12 cellular contexts compared by ENCODE assay signal in genomic region chr6:144347933-144348332, GRCh38.
A peak's percentile ranks its signal among the peaks of the same experiment; 100 is the strongest.
DNase-seq lines count a peak whose midpoint lies in the region; ATAC-seq and TF ChIP-seq lines count a peak whose summit lies in the region.
"Had no signal": no experiment of that assay in that cellular context is flagged by ENCODE, and none has a peak within 500 bp of the region (broad histone marks: within the 10 kb centered on the region; RNA-seq: fewer than 3 reads in every experiment).

No MANE protein-coding gene starts in this region.

- H3K27me3 Mint-ChIP-seq in activated CD4-positive, alpha-beta T cell treated with anti-CD3 and anti-CD28 coated beads, Interleukin-2, amount 10 ng/mL, durations not matched to agents 24 days and 14 days: no peaks in the 10 kb centered on the region
- H3K27me3 Mint-ChIP-seq in chondrocyte (ENCODE audit: low read depth): no peaks in the 10 kb centered on the region

- H3K36me3 Mint-ChIP-seq in activated CD4-positive, alpha-beta T cell treated with anti-CD3 and anti-CD28 coated beads, Interleukin-2, amount 10 ng/mL, durations not matched to agents 24 days and 14 days (ENCODE audit: low read depth): peaks cover 12% of the 10 kb centered on the region
- peaks cover 3% of the 10 kb centered on the region for H3K36me3 Mint-ChIP-seq in chondrocyte (ENCODE audit: low read depth)

- no peaks in the 10 kb centered on the region for H3K27me3 ChIP-seq in Loucy (ENCODE audit: insufficient read depth, low read length, poor library complexity, severe bottlenecking)
- no peaks in the 10 kb centered on the region for H3K27me3 ChIP-seq in gastrocnemius medialis
- H3K27me3 ChIP-seq: heart left ventricle, tibial nerve had no signal

- no peaks in the 10 kb centered on the region for H3K9me3 Mint-ChIP-seq in activated CD4-positive, alpha-beta T cell treated with anti-CD3 and anti-CD28 coated beads, Interleukin-2, amount 10 ng/mL, durations not matched to agents 24 days and 14 days
- no peaks in the 10 kb centered on the region for H3K9me3 Mint-ChIP-seq in chondrocyte (ENCODE audit: low read depth)

- TF ChIP-seq POLR2A in gastrocnemius medialis (IDR thresholded peaks at IDR 0.05): no peak

- H3K9me3 ChIP-seq in Loucy (ENCODE audit: insufficient read depth, low read depth, low read length): no peaks in the 10 kb centered on the region
- no peaks in the 10 kb centered on the region for H3K9me3 ChIP-seq in gastrocnemius medialis
- H3K9me3 ChIP-seq: heart left ventricle, tibial nerve had no signal

- H3K4me1 ChIP-seq in Loucy (ENCODE audit: insufficient read depth, low read length, poor library complexity, severe bottlenecking): peaks cover 79% of the 10 kb centered on the region
- H3K4me1 ChIP-seq in gastrocnemius medialis: peaks cover 55 to 66% of the 10 kb centered on the region in 2 donors

- H2AFZ ChIP-seq in Loucy (ENCODE audit: low read length): no peak overlapping the region

- H3K4me3 Mint-ChIP-seq in activated CD4-positive, alpha-beta T cell treated with anti-CD3 and anti-CD28 coated beads, Interleukin-2, amount 10 ng/mL, durations not matched to agents 24 days and 14 days: peak overlapping the region; percentile 59
- H3K4me3 Mint-ChIP-seq in chondrocyte (ENCODE audit: unreplicated experiment): no peak overlapping the region

- H3K9me2 ChIP-seq in Loucy (replicated peaks; ENCODE audit: low read depth, low read length): no peaks in the 10 kb centered on the region

- no peak for ATAC-seq in gastrocnemius medialis
- ATAC-seq in GM21825 (IDR thresholded peaks at IDR 0.05; ENCODE audit: unreplicated experiment): no peak
- ATAC-seq in GM21423 (IDR thresholded peaks at IDR 0.05; ENCODE audit: unreplicated experiment): no peak
- ATAC-seq: heart left ventricle had no signal

- H3K36me3 ChIP-seq in Loucy (ENCODE audit: insufficient read depth, low read length) (no peaks in the 10 kb centered on the region), gastrocnemius medialis (no peaks in the 10 kb centered on the region)
- H3K36me3 ChIP-seq: heart left ventricle, tibial nerve had no signal

- TF ChIP-seq CTCF in Loucy (conservative IDR thresholded peaks at IDR 0.05; ENCODE audit: low read length) (no peak), chondrocyte (IDR thresholded peaks at IDR 0.05) (no peak), gastrocnemius medialis (IDR thresholded peaks at IDR 0.05 in 4 of 5, conservative IDR thresholded peaks at IDR 0.05 in 1 of 5) (no peak)

- no peak overlapping the region for H3K9ac ChIP-seq in Loucy (ENCODE audit: low read depth, low read length, poor library complexity, severe bottlenecking)
- H3K9ac ChIP-seq: KMS-11 had no signal

- H3K4me2 ChIP-seq in Loucy (ENCODE audit: low read depth, low read length, poor library complexity, severe bottlenecking): peak overlapping the region; percentile 75
- H3K4me2 ChIP-seq: KMS-11 had no signal

- peaks cover 16% of the 10 kb centered on the region for H4K20me1 ChIP-seq in Loucy (ENCODE audit: insufficient read depth, low read length, poor library complexity, severe bottlenecking)

- H3K4me3 ChIP-seq in Loucy (ENCODE audit: low read length, poor library complexity, severe bottlenecking) (peak overlapping the region; percentile 59), gastrocnemius medialis (no peak overlapping the region)
- H3K4me3 ChIP-seq: tibial nerve had no signal

- in situ Hi-C loops in gastrocnemius medialis (cut with MboI; ENCODE audit: low sequenced_read_pairs in 4 of 4): no loop called here

- intact Hi-C loops in activated CD4-positive, alpha-beta T cell treated with anti-CD3 and anti-CD28 coated beads, Interleukin-2, amount 10 ng/mL, durations not matched to agents 24 days and 14 days (cut with micrococcal nuclease): no loop called here
- intact Hi-C loops in gastrocnemius medialis (cut with DNase I; ENCODE audit: low total_unique reads): no loop called here

- H3K4me1 Mint-ChIP-seq in activated CD4-positive, alpha-beta T cell treated with anti-CD3 and anti-CD28 coated beads, Interleukin-2, amount 10 ng/mL, durations not matched to agents 24 days and 14 days: peaks cover 67% of the 10 kb centered on the region
- peaks cover 69% of the 10 kb centered on the region for H3K4me1 Mint-ChIP-seq in chondrocyte (ENCODE audit: low read depth)

- peak; percentile 55 for DNase-seq in activated CD4-positive, alpha-beta T cell treated with anti-CD3 and anti-CD28 coated beads, Interleukin-2, amount 10 ng/mL, durations not matched to agents 24 days and 14 days
- no peak for DNase-seq in activated CD4-positive, alpha-beta T cell treated with anti-CD3 and anti-CD28 coated beads, Interleukin-2, amount 50 U/mL, for 4 hours
- DNase-seq in chondrocyte (ENCODE audit: low spot score) (no peak), gastrocnemius medialis (no peak), middle frontal gyrus (ENCODE audit: extremely low spot score, low spot score) (no peak)
- DNase-seq: heart left ventricle, NCI-H187 treated with DMSO at 0.1 percent for 48 hours had no signal

- peak overlapping the region; percentile 82 for H3K27ac Mint-ChIP-seq in activated CD4-positive, alpha-beta T cell treated with anti-CD3 and anti-CD28 coated beads, Interleukin-2, amount 10 ng/mL, durations not matched to agents 24 days and 14 days
- H3K27ac Mint-ChIP-seq in chondrocyte (ENCODE audit: unreplicated experiment): peak overlapping the region; percentile 86

- H3F3A ChIP-seq in Loucy (ENCODE audit: low read depth): peaks cover 32% of the 10 kb centered on the region

- H3K27ac ChIP-seq in gastrocnemius medialis: peak overlapping the region; percentile 15 to 64 (median 45)
- H3K27ac ChIP-seq: KMS-11 had no signal

- peaks cover 81% of the 10 kb centered on the region for H3K79me2 ChIP-seq in Loucy (ENCODE audit: insufficient read depth, low read length)
